Comparison of ENCODE assay signal across 7 cellular contexts in genomic region chr16:29284746-29285145, GRCh38.
DNase-seq lines count a peak whose midpoint lies in the region; ATAC-seq, FAIRE-seq and TF ChIP-seq lines count a peak whose summit lies in the region.
"Not testable (repeated sequence)": the region's sequence is repeated elsewhere in the genome, so short reads cannot be mapped to it uniquely, and the experiment has no call there.

No MANE protein-coding gene starts in this region.

- H3K14ac ChIP-seq in H9 (ENCODE audit: insufficient read depth, low read length), result not testable (repeated sequence)

- H4K8ac ChIP-seq in H9 (replicated peaks; ENCODE audit: insufficient read length, low read depth, low read length), result not testable (repeated sequence)

- not testable (repeated sequence) for H4K20me1 ChIP-seq in H9 (ENCODE audit: control insufficient read depth, insufficient read depth, insufficient read length); HepG2 (ENCODE audit: insufficient read depth, low read length); smooth muscle cell (ENCODE audit: low read depth)

- H3K36me3 Mint-ChIP-seq in H9 (ENCODE audit: insufficient read depth in 1 of 3, low read depth in 3 of 3) (peaks cover 0 to 16% (median 15%) of the 10 kb centered on the region in 3 experiments; a peak in 6 of 7 replicates), T-cell (peaks cover 12% of the 10 kb centered on the region), neural crest cell (ENCODE audit: low read depth) (peaks cover 13% of the 10 kb centered on the region)
- not testable (repeated sequence) for H3K36me3 Mint-ChIP-seq in activated T-helper 17 cell treated with anti-CD3 and anti-CD28 coated beads, Interleukin-2, amount 50 U/mL, for 72 hours (ENCODE audit: low read depth); chondrocyte (ENCODE audit: low read depth)

- not testable (repeated sequence) for H2BK20ac ChIP-seq in H9 (ENCODE audit: low read depth, low read length, poor library complexity, severe bottlenecking)

- TF ChIP-seq CTCF in H9 (conservative IDR thresholded peaks at IDR 0.05); chondrocyte (IDR thresholded peaks at IDR 0.05); HepG2 (CRISPR knock-in tag; IDR thresholded peaks at IDR 0.05); neural crest cell (conservative IDR thresholded peaks at IDR 0.05); smooth muscle cell (IDR thresholded peaks at IDR 0.05; ENCODE audit: borderline replicate concordance, insufficient read depth, poor library complexity, severe bottlenecking): not testable (repeated sequence)

- H3K23me2 ChIP-seq in H9 (ENCODE audit: insufficient read length, low read depth, low read length, poor library complexity, severe bottlenecking), result not testable (repeated sequence)

- H3K4me1 ChIP-seq in H9 (ENCODE audit: insufficient read depth, low read length); smooth muscle cell (ENCODE audit: low read depth): not testable (repeated sequence)
- H3K4me1 ChIP-seq in HepG2 (ENCODE audit: insufficient read depth, low read length), result peaks cover 63% of the 10 kb centered on the region

- peak overlapping the region in 2 of 3 experiments; percentile 20 to 74; a peak in 4 of 7 replicates for H3K27ac Mint-ChIP-seq in H9
- not testable (repeated sequence) for H3K27ac Mint-ChIP-seq in T-cell; activated T-helper 17 cell treated with anti-CD3 and anti-CD28 coated beads, Interleukin-2, amount 50 U/mL, for 72 hours
- peak overlapping the region; percentile 9 for H3K27ac Mint-ChIP-seq in chondrocyte (ENCODE audit: unreplicated experiment)
- H3K27ac Mint-ChIP-seq in neural crest cell (ENCODE audit: unreplicated experiment), result peak overlapping the region; percentile 94

- not testable (repeated sequence) for H3K56ac ChIP-seq in H9 (ENCODE audit: insufficient read length, low read depth, low read length)

- not testable (repeated sequence) for H3K23ac ChIP-seq in H9 (ENCODE audit: insufficient read length, low read depth, low read length)

- H2BK5ac ChIP-seq in H9 (ENCODE audit: insufficient read length, low read length), result not testable (repeated sequence)

- not testable (repeated sequence) for H3K27me3 ChIP-seq in H9 (ENCODE audit: insufficient read depth, low read length); HepG2 (ENCODE audit: control insufficient read depth in 1 of 2, insufficient read depth in 2 of 2, low read length in 2 of 2); smooth muscle cell (ENCODE audit: low read depth)

- not testable (repeated sequence) for H3K4ac ChIP-seq in H9 (ENCODE audit: low read depth, low read length)

- H2BK12ac ChIP-seq in H9 (ENCODE audit: insufficient read length, low read depth, low read length), result not testable (repeated sequence)

- WGBS in H9 (ENCODE audit: extremely low coverage, insufficient read length, low lambda C conversion rate), result no CpG with 5 or more reads among the region's 6 CpGs
- whole genome bisulfite sequencing in HepG2 (ENCODE audit: low lambda C conversion rate), result 75% methylated on average over 5 of the region's 6 CpGs
- 51% methylated on average over 6 of the region's 6 CpGs for WGBS in smooth muscle cell (ENCODE audit: low lambda C conversion rate)

- H3K36me3 ChIP-seq in HepG2 (replicated peaks in 1 of 2; ENCODE audit: control insufficient read depth in 1 of 2, insufficient read depth in 2 of 2, low read length in 2 of 2); smooth muscle cell (ENCODE audit: low read depth): not testable (repeated sequence)

- H4K5ac ChIP-seq in H9 (ENCODE audit: insufficient read length, low read depth, low read length), result not testable (repeated sequence)

- peak overlapping the region in 1 of 2 experiments; percentile 50; a peak in 2 of 5 replicates for H3K4me3 Mint-ChIP-seq in H9
- H3K4me3 Mint-ChIP-seq in T-cell, result peak overlapping the region in 2 of 3 donors; percentile 2 to 67
- peak overlapping the region; percentile 39 for H3K4me3 Mint-ChIP-seq in activated T-helper 17 cell treated with anti-CD3 and anti-CD28 coated beads, Interleukin-2, amount 50 U/mL, for 72 hours
- peak overlapping the region; percentile 22 for H3K4me3 Mint-ChIP-seq in chondrocyte (ENCODE audit: unreplicated experiment)
- peak overlapping the region; percentile 74 for H3K4me3 Mint-ChIP-seq in neural crest cell

- H3F3A ChIP-seq in smooth muscle cell (ENCODE audit: low read depth), result not testable (repeated sequence)

- not testable (repeated sequence) for H3K79me2 ChIP-seq in H9 (ENCODE audit: insufficient read depth, low read length); HepG2 (ENCODE audit: insufficient read depth, low read length); smooth muscle cell (ENCODE audit: low read depth)

- BruUV-seq in HepG2 (replicated peaks; lab: Mats Ljungman, UMichigan), result not testable (repeated sequence)

- H3T11ph ChIP-seq in H9 (ENCODE audit: low read length), result not testable (repeated sequence)

- not testable (repeated sequence) for TF ChIP-seq EP300 in HepG2 (IDR thresholded peaks at IDR 0.05; ENCODE audit: low read depth in 2 of 2, low read length in 2 of 2); HepG2 (CRISPR knock-in tag; IDR thresholded peaks at IDR 0.05; ENCODE audit: borderline replicate concordance)

- peaks cover 24 to 25% of the 10 kb centered on the region in 2 experiments for H3K4me1 Mint-ChIP-seq in H9
- peaks cover 10 to 14% (median 12%) of the 10 kb centered on the region in 3 donors for H3K4me1 Mint-ChIP-seq in T-cell
- H3K4me1 Mint-ChIP-seq in activated T-helper 17 cell treated with anti-CD3 and anti-CD28 coated beads, Interleukin-2, amount 50 U/mL, for 72 hours, result not testable (repeated sequence)
- peaks cover 43% of the 10 kb centered on the region for H3K4me1 Mint-ChIP-seq in chondrocyte (ENCODE audit: low read depth)
- peaks cover 34% of the 10 kb centered on the region for H3K4me1 Mint-ChIP-seq in neural crest cell

- CTCF ChIA-PET in T-cell (lab: Charles Lee); HepG2 (lab: Yijun Ruan, JAX; ENCODE audit: low intra/inter-chr PET ratio, low total read pairs): not testable (repeated sequence)

- H2BK120ac ChIP-seq in H9 (ENCODE audit: low read depth, low read length, poor library complexity, severe bottlenecking), result not testable (repeated sequence)

- not testable (repeated sequence) for H2AK5ac ChIP-seq in H9 (ENCODE audit: insufficient read length, low read length)

- POLR2A ChIA-PET in T-cell (lab: Charles Lee); HepG2 (lab: Yijun Ruan, JAX): not testable (repeated sequence)

- not testable (repeated sequence) for H3K4me3 ChIP-seq in HepG2 (replicated peaks in 1 of 3; ENCODE audit: insufficient read depth in 1 of 3, low read depth in 2 of 3, low read length in 3 of 3)
- H3K4me3 ChIP-seq in smooth muscle cell, result peak overlapping the region; percentile 10

- not testable (repeated sequence) for H2BK15ac ChIP-seq in H9 (ENCODE audit: low read depth, low read length)

- not testable (repeated sequence) for DNase-seq in H9; T-cell; chondrocyte (ENCODE audit: low spot score); HepG2 (ENCODE audit: low spot score); neural crest cell (ENCODE audit: low read depth, low spot score); smooth muscle cell (lab: John Stamatoyannopoulos, UW; ENCODE audit: unreplicated experiment)

- peak in 3 of 4 experiments; percentile 24 to 38 (median 31) for ATAC-seq in T-cell (replicated peaks in 1 of 4)
- peak; percentile 89 for ATAC-seq in activated T-helper 17 cell treated with anti-CD3 and anti-CD28 coated beads, Interleukin-2, amount 50 U/mL, for 72 hours (replicated peaks)
- not testable (repeated sequence) for ATAC-seq in HepG2

- not testable (repeated sequence) for TF ChIP-seq RAD21 in HepG2 (CRISPR knock-in tag; IDR thresholded peaks at IDR 0.05)

- not testable (repeated sequence) for H2AFZ ChIP-seq in H9 (ENCODE audit: low read length); HepG2 (ENCODE audit: low read length); smooth muscle cell (ENCODE audit: low read depth)

- not testable (repeated sequence) for H3K27me3 Mint-ChIP-seq in H9 (ENCODE audit: low read depth); T-cell; activated T-helper 17 cell treated with anti-CD3 and anti-CD28 coated beads, Interleukin-2, amount 50 U/mL, for 72 hours; chondrocyte (ENCODE audit: low read depth); neural crest cell (ENCODE audit: low read depth)

- not testable (repeated sequence) for H3K9ac ChIP-seq in H9 (ENCODE audit: extremely low read depth, insufficient read length, low read length); HepG2 (ENCODE audit: insufficient read depth, low read depth, low read length); smooth muscle cell (ENCODE audit: low read depth)

- not testable (repeated sequence) for H3K9me3 ChIP-seq in H9 (ENCODE audit: control insufficient read depth, low read depth, low read length); HepG2 (ENCODE audit: low read length); smooth muscle cell (replicated peaks; ENCODE audit: low read depth)

- H3K9me3 Mint-ChIP-seq in H9, result peaks cover 12 to 20% of the 10 kb centered on the region in 2 experiments
- H3K9me3 Mint-ChIP-seq in T-cell; activated T-helper 17 cell treated with anti-CD3 and anti-CD28 coated beads, Interleukin-2, amount 50 U/mL, for 72 hours: not testable (repeated sequence)
- H3K9me3 Mint-ChIP-seq in chondrocyte (ENCODE audit: low read depth), result peaks cover 10% of the 10 kb centered on the region
- H3K9me3 Mint-ChIP-seq in neural crest cell, result peaks cover 11% of the 10 kb centered on the region

- FAIRE-seq in HepG2 (lab: Jason Lieb, UNC), result peak; percentile 8

- H3K4me2 ChIP-seq in H9 (ENCODE audit: insufficient read depth, insufficient read length, low read length), result peak overlapping the region; percentile 21
- peak overlapping the region; percentile 48 for H3K4me2 ChIP-seq in HepG2 (ENCODE audit: low read depth, low read length)
- H3K4me2 ChIP-seq in smooth muscle cell, result peak overlapping the region; percentile 63

- H3K27ac ChIP-seq in H9 (ENCODE audit: insufficient read length, low read depth, low read length), result not testable (repeated sequence)
- peak overlapping the region; percentile 44 for H3K27ac ChIP-seq in HepG2 (ENCODE audit: extremely low read length, insufficient read depth, low read length)
- peak overlapping the region; percentile 35 for H3K27ac ChIP-seq in smooth muscle cell (ENCODE audit: low read depth)

- not testable (repeated sequence) for H4K91ac ChIP-seq in H9 (ENCODE audit: insufficient read length, low read depth, low read length)

- in situ Hi-C loops in HepG2 (cut with HindIII; ENCODE audit: extremely low pct_ligation_motif_present, low pct_unique_long_range_greater_than_20kb), result not testable (repeated sequence)

- intact Hi-C loops in HepG2 (cut with micrococcal nuclease; ENCODE audit: unreplicated experiment), result not testable (repeated sequence)

- TF ChIP-seq POLR2A in HepG2 (IDR thresholded peaks at IDR 0.05; ENCODE audit: insufficient read depth in 1 of 2, low read depth in 2 of 2, low read length in 2 of 2), result not testable (repeated sequence)

- H3K18ac ChIP-seq in H9 (ENCODE audit: insufficient read length, low read depth, low read length), result peak overlapping the region; percentile 85

- not testable (repeated sequence) for H3K79me1 ChIP-seq in H9 (ENCODE audit: insufficient read depth, low read depth, low read length, poor library complexity, severe bottlenecking)
